Comparison of ENCODE assay signal across 24 cellular contexts in the genomic region with DNA sequence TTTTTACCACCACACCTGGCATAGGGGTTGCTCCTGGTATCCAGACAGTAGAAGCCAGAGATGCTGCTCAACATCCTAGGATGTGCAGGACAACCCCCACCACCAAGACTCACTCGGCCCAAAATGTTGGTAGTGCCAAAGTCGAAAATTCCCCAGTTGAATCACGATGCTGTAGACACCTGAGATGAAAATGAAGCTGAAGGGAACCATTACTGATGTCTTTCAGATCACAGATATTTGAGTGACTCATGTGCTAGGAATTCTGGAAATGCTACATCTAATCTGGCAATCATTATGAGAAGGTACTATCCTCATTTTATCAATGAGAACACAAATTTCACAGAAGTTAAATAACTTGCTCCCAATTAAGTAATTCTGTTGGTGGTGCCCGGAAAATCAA. TPM values are rescaled to one million over a fixed set of nuclear protein-coding genes. Genes with fewer than 3 reads are reported as not detected.
"Had no signal": no experiment of that assay in that cellular context is flagged by ENCODE, and none has a peak within 500 bp of the region (broad histone marks: within the 10 kb centered on the region; RNA-seq: fewer than 3 reads in every experiment).

No MANE protein-coding gene starts in this region.

- H3K36me3 Mint-ChIP-seq: activated naive CD8-positive, alpha-beta T cell treated with anti-CD3 and anti-CD28 coated beads for 36 hours; naive B cell had no signal

- H3K9me3 ChIP-seq: lower lobe of right lung, right lobe of liver, thyroid gland had no signal

- H3K36me3 ChIP-seq: lower lobe of right lung, right lobe of liver, thyroid gland had no signal

- H3K27ac ChIP-seq: lower lobe of right lung, right lobe of liver, skin epidermis, thyroid gland, VCaP had no signal

- H3K4me1 Mint-ChIP-seq: activated CD4-positive, alpha-beta T cell treated with anti-CD3 and anti-CD28 coated beads, Interleukin-2, amount 10 ng/mL, durations not matched to agents 7 days and 5 days; activated naive CD8-positive, alpha-beta T cell treated with anti-CD3 and anti-CD28 coated beads for 36 hours; neural crest cell had no signal

- DNase-seq: activated CD4-positive, alpha-beta T cell treated with anti-CD3 and anti-CD28 coated beads, Interleukin-2, amount 10 ng/mL, durations not matched to agents 7 days and 5 days; activated CD8-positive, alpha-beta T cell treated with anti-CD3 and anti-CD28 coated beads, Interleukin-2, amount 10 ng/mL, durations not matched to agents 7 days and 5 days; activated naive CD8-positive, alpha-beta T cell treated with anti-CD3 and anti-CD28 coated beads for 36 hours; cerebellar nuclear complex; cortex of kidney; kidney; lower lobe of right lung; naive B cell; occipital lobe; posterior cingulate gyrus; right lobe of liver; stimulated activated CD4-positive, alpha-beta T cell treated with anti-CD3 and anti-CD28 coated beads, Interleukin-1b, Interleukin-23, amount 100 ng/mL, for 48 hours; substantia nigra; thyroid gland had no signal

- H3K4me1 ChIP-seq: lower lobe of right lung, right lobe of liver, thyroid gland had no signal

- H3K4me3 ChIP-seq: lower lobe of right lung, right lobe of liver, skin epidermis, thyroid gland had no signal

- H3K27me3 ChIP-seq: right lobe of liver, thyroid gland had no signal

- ATAC-seq: activated CD4-positive, CD25-positive, alpha-beta regulatory T cell treated with anti-CD3 and anti-CD28 coated beads, Interleukin-2, amount 50 U/mL, for 24 hours; activated CD8-positive, alpha-beta T cell treated with anti-CD3 and anti-CD28 coated beads, Interleukin-2, amount 10 ng/mL, durations not matched to agents 7 days and 5 days; left lobe of liver; lower lobe of right lung; right lobe of liver had no signal

- H3K4me3 Mint-ChIP-seq: activated CD4-positive, alpha-beta T cell treated with anti-CD3 and anti-CD28 coated beads, Interleukin-2, amount 10 ng/mL, durations not matched to agents 7 days and 5 days; activated CD8-positive, alpha-beta T cell treated with anti-CD3 and anti-CD28 coated beads, Interleukin-2, amount 10 ng/mL, durations not matched to agents 7 days and 5 days; activated naive CD8-positive, alpha-beta T cell treated with anti-CD3 and anti-CD28 coated beads for 36 hours; naive B cell; neural crest cell; stimulated activated naive CD8-positive, alpha-beta T cell treated with anti-CD3 and anti-CD28 coated beads, Interleukin-15, Interleukin-2, amounts not matched to agents 100 ng/mL and 50 ng/mL, for 24 hours; T-helper 2 cell treated with Interferon-gamma antibody and Interleukin-4, amounts not matched to agents 5 μg/mL and 100 μg/mL, for 36 hours had no signal

- FAIRE-seq: astrocyte, kidney had no signal

- H3K9me3 Mint-ChIP-seq: activated CD4-positive, alpha-beta T cell treated with anti-CD3 and anti-CD28 coated beads, Interleukin-2, amount 10 ng/mL, durations not matched to agents 7 days and 5 days; activated naive CD8-positive, alpha-beta T cell treated with anti-CD3 and anti-CD28 coated beads for 36 hours; stimulated activated naive CD8-positive, alpha-beta T cell treated with anti-CD3 and anti-CD28 coated beads, Interleukin-15, Interleukin-2, amounts not matched to agents 100 ng/mL and 50 ng/mL, for 24 hours; T-helper 2 cell treated with Interferon-gamma antibody and Interleukin-4, amounts not matched to agents 5 μg/mL and 100 μg/mL, for 36 hours had no signal

- H3K27ac Mint-ChIP-seq: activated CD4-positive, alpha-beta T cell treated with anti-CD3 and anti-CD28 coated beads, Interleukin-2, amount 10 ng/mL, durations not matched to agents 7 days and 5 days; activated CD8-positive, alpha-beta T cell treated with anti-CD3 and anti-CD28 coated beads, Interleukin-2, amount 10 ng/mL, durations not matched to agents 7 days and 5 days; activated naive CD8-positive, alpha-beta T cell treated with anti-CD3 and anti-CD28 coated beads for 36 hours; naive B cell; stimulated activated naive CD8-positive, alpha-beta T cell treated with anti-CD3 and anti-CD28 coated beads, Interleukin-15, Interleukin-2, amounts not matched to agents 100 ng/mL and 50 ng/mL, for 24 hours; T-helper 2 cell treated with Interferon-gamma antibody and Interleukin-4, amounts not matched to agents 5 μg/mL and 100 μg/mL, for 36 hours had no signal

RNA-seq across cellular contexts. Expression of gene UBE2QL1, which starts 21.0 kb away (rescaled TPM):
- total RNA-seq: activated CD4-positive, alpha-beta T cell treated with anti-CD3 and anti-CD28 coated beads, Interleukin-2, amount 10 ng/mL, durations not matched to agents 7 days and 5 days; activated CD8-positive, alpha-beta T cell treated with anti-CD3 and anti-CD28 coated beads, Interleukin-2, amount 10 ng/mL, durations not matched to agents 7 days and 5 days; activated naive CD8-positive, alpha-beta T cell treated with anti-CD3 and anti-CD28 coated beads for 36 hours; epithelial cell of proximal tubule; fibroblast of villous mesenchyme; lower lobe of right lung had no signal
